ENCODE assay signal across 28 cellular contexts in genomic region chrX:85501349-85501748, GRCh38.
A peak's percentile ranks its signal among the peaks of the same experiment; 100 is the strongest.
DNase-seq lines count a peak whose midpoint lies in the region; ATAC-seq, FAIRE-seq and TF ChIP-seq lines count a peak whose summit lies in the region.
"Had no signal": no experiment of that assay in that cellular context is flagged by ENCODE, and none has a peak within 500 bp of the region (broad histone marks: within the 10 kb centered on the region; RNA-seq: fewer than 3 reads in every experiment).

No MANE protein-coding gene starts in this region.

- POLR2A ChIA-PET in A549 (lab: Yijun Ruan, JAX): no interaction called here
- POLR2A ChIA-PET in HEK293 (lab: Yijun Ruan, JAX): no interaction called here

- H3K27me3 Mint-ChIP-seq in astrocyte (ENCODE audit: low read depth, unreplicated experiment): no peaks in the 10 kb centered on the region
- H3K27me3 Mint-ChIP-seq in activated naive CD4-positive, alpha-beta T cell treated with anti-CD3 and anti-CD28 coated beads, Interleukin-2, amount 10 ng/mL, durations not matched to agents 7 days and 5 days: no peaks in the 10 kb centered on the region
- H3K27me3 Mint-ChIP-seq: B cell; CD4-positive, alpha-beta memory T cell; CD4-positive, CD25-positive, alpha-beta regulatory T cell had no signal

- H4K20me1 ChIP-seq in astrocyte (ENCODE audit: insufficient read depth, low read length): no peaks in the 10 kb centered on the region
- H4K20me1 ChIP-seq: BLaER1 treated with 17β-estradiol and CSF1 and Interleukin-3, amounts not matched to agents 10 nM and 100 nM had no signal

- H3K36me3 ChIP-seq in HEK293 (ENCODE audit: control insufficient read depth in 2 of 2, insufficient read depth in 1 of 2, low read length in 2 of 2): no peaks in the 10 kb centered on the region
- H3K36me3 ChIP-seq in astrocyte (ENCODE audit: insufficient read depth, low read length): no peaks in the 10 kb centered on the region
- H3K36me3 ChIP-seq: BLaER1 treated with 17β-estradiol and CSF1 and Interleukin-3, amounts not matched to agents 10 nM and 100 nM had no signal

- H3K9me3 Mint-ChIP-seq in astrocyte (ENCODE audit: unreplicated experiment): no peaks in the 10 kb centered on the region
- H3K9me3 Mint-ChIP-seq in activated naive CD4-positive, alpha-beta T cell treated with anti-CD3 and anti-CD28 coated beads, Interleukin-2, amount 10 ng/mL, durations not matched to agents 7 days and 5 days: no peaks in the 10 kb centered on the region
- H3K9me3 Mint-ChIP-seq: CD14-positive monocyte; CD4-positive, alpha-beta memory T cell; CD4-positive, CD25-positive, alpha-beta regulatory T cell; CD8-positive, alpha-beta memory T cell had no signal

- no peak for TF ChIP-seq POLR2A in A549 (IDR thresholded peaks at IDR 0.05; ENCODE audit: low read length)

- H3K4me2 ChIP-seq in A549: no peak overlapping the region
- H3K4me2 ChIP-seq in astrocyte (ENCODE audit: low read length): no peak overlapping the region
- H3K4me2 ChIP-seq: BLaER1 treated with 17β-estradiol and CSF1 and Interleukin-3, amounts not matched to agents 10 nM and 100 nM had no signal

- CTCF ChIA-PET in A549 (lab: Yijun Ruan, JAX): no interaction called here
- CTCF ChIA-PET in HEK293 (lab: Yijun Ruan, JAX): interaction anchor here (0.5 kb wide), 1 partner anchor 44 kb away, joined by 3 read pairs; no protein-coding TSS in a partner anchor
- CTCF ChIA-PET in activated naive CD4-positive, alpha-beta T cell treated with anti-CD3 and anti-CD28 coated beads, Interleukin-2, amount 10 ng/mL, durations not matched to agents 7 days and 5 days (lab: Charles Lee): no interaction called here

- H3K4me1 ChIP-seq in A549 (no peaks in the 10 kb centered on the region), HEK293 (ENCODE audit: control insufficient read depth, insufficient read depth, low read length) (no peaks in the 10 kb centered on the region), astrocyte (ENCODE audit: insufficient read depth, low read length) (no peaks in the 10 kb centered on the region)
- H3K4me1 ChIP-seq: BLaER1 treated with 17β-estradiol and CSF1 and Interleukin-3, amounts not matched to agents 10 nM and 100 nM had no signal

- H2AFZ ChIP-seq in astrocyte (ENCODE audit: low read depth, low read length): no peak overlapping the region

- H3K27me3 ChIP-seq in astrocyte (ENCODE audit: insufficient read depth, low read length): no peaks in the 10 kb centered on the region

- WGBS in A549 (ENCODE audit: missing lambda C conversion rate): 2% methylated on average over 3 of the region's 3 CpGs

- TF ChIP-seq EP300 in A549 (IDR thresholded peaks at IDR 0.05): no peak

- DNase-seq in A549 (ENCODE audit: low read depth in 1 of 2, low spot score in 1 of 2): no peak
- no peak for DNase-seq in astrocyte (ENCODE audit: low read depth)
- peak; percentile 7 for DNase-seq in epithelial cell of esophagus (ENCODE audit: low read depth)
- no peak for DNase-seq in NCI-H524 treated with DMSO at 0.1 percent for 48 hours (lab: John Stamatoyannopoulos, UW)
- DNase-seq in activated naive CD4-positive, alpha-beta T cell treated with anti-CD3 and anti-CD28 coated beads, Interleukin-2, amount 10 ng/mL, durations not matched to agents 7 days and 5 days: no peak
- DNase-seq in HCEC 1CT: no peak
- DNase-seq: 8988T; AML-193; CD4-positive, alpha-beta memory T cell; CD4-positive, CD25-positive, alpha-beta regulatory T cell; CD8-positive, alpha-beta memory T cell; COR-L47; DMS 273 treated with DMSO at 0.1 percent for 48 hours; DMS153; DMS53; DMS79; DND-41; EL; GDM1 had no signal

- no peak overlapping the region for H3K27ac Mint-ChIP-seq in astrocyte (ENCODE audit: unreplicated experiment)
- no peak overlapping the region for H3K27ac Mint-ChIP-seq in activated naive CD4-positive, alpha-beta T cell treated with anti-CD3 and anti-CD28 coated beads, Interleukin-2, amount 10 ng/mL, durations not matched to agents 7 days and 5 days
- H3K27ac Mint-ChIP-seq: B cell; CD14-positive monocyte; CD4-positive, alpha-beta memory T cell; CD4-positive, CD25-positive, alpha-beta regulatory T cell; CD8-positive, alpha-beta memory T cell had no signal

- no peaks in the 10 kb centered on the region for H3K79me2 ChIP-seq in astrocyte (ENCODE audit: insufficient read depth, low read length)

- H3K27ac ChIP-seq in A549 (no peak overlapping the region), HEK293 (ENCODE audit: extremely low read depth, low read depth, low read length) (no peak overlapping the region), astrocyte (ENCODE audit: low read depth, low read length) (no peak overlapping the region)
- H3K27ac ChIP-seq: BLaER1 treated with 17β-estradiol and CSF1 and Interleukin-3, amounts not matched to agents 10 nM and 100 nM had no signal

- TF ChIP-seq RAD21 in A549 (conservative IDR thresholded peaks at IDR 0.05 in 1 of 2, IDR thresholded peaks at IDR 0.05 in 1 of 2): no peak

- peak; percentile 90 for FAIRE-seq in A549 (lab: Jason Lieb, UNC)
- peak; percentile 32 for FAIRE-seq in astrocyte (lab: Jason Lieb, UNC)
- FAIRE-seq: A204.1, GM12878, GM12892, GM18507 had no signal

- no peak for TF ChIP-seq CTCF in A549 (IDR thresholded peaks at IDR 0.05)
- no peak for TF ChIP-seq CTCF in HEK293 (tag by site-specific recombination; IDR thresholded peaks at IDR 0.05)
- no peak for TF ChIP-seq CTCF in astrocyte (IDR thresholded peaks at IDR 0.05; ENCODE audit: insufficient read depth, low read depth, low read length)
- TF ChIP-seq CTCF in epithelial cell of esophagus (IDR thresholded peaks at IDR 0.05; ENCODE audit: insufficient read depth, low read depth, low read length, missing control alignments): no peak

- ATAC-seq in A549 (no peak), HG02852 (IDR thresholded peaks at IDR 0.05; ENCODE audit: unreplicated experiment) (no peak)
- ATAC-seq: GM12878 had no signal

- H3K36me3 Mint-ChIP-seq in astrocyte (ENCODE audit: low read depth, unreplicated experiment): no peaks in the 10 kb centered on the region
- H3K36me3 Mint-ChIP-seq in activated naive CD4-positive, alpha-beta T cell treated with anti-CD3 and anti-CD28 coated beads, Interleukin-2, amount 10 ng/mL, durations not matched to agents 7 days and 5 days: no peaks in the 10 kb centered on the region
- H3K36me3 Mint-ChIP-seq: CD14-positive monocyte; CD4-positive, alpha-beta memory T cell; CD4-positive, CD25-positive, alpha-beta regulatory T cell; CD8-positive, alpha-beta memory T cell had no signal

- no peaks in the 10 kb centered on the region for H3K9me3 ChIP-seq in A549
- no peaks in the 10 kb centered on the region for H3K9me3 ChIP-seq in HEK293 (ENCODE audit: control insufficient read depth, insufficient read depth, low read depth, low read length)
- H3K9me3 ChIP-seq in astrocyte (ENCODE audit: insufficient read depth, low read depth, low read length): no peaks in the 10 kb centered on the region
- H3K9me3 ChIP-seq: BLaER1 treated with 17β-estradiol and CSF1 and Interleukin-3, amounts not matched to agents 10 nM and 100 nM had no signal

- H3K4me1 Mint-ChIP-seq in astrocyte (ENCODE audit: low read depth, unreplicated experiment): peaks cover 7% of the 10 kb centered on the region
- H3K4me1 Mint-ChIP-seq in activated naive CD4-positive, alpha-beta T cell treated with anti-CD3 and anti-CD28 coated beads, Interleukin-2, amount 10 ng/mL, durations not matched to agents 7 days and 5 days: no peaks in the 10 kb centered on the region
- H3K4me1 Mint-ChIP-seq: B cell; CD14-positive monocyte; CD4-positive, alpha-beta memory T cell; CD4-positive, CD25-positive, alpha-beta regulatory T cell; CD8-positive, alpha-beta memory T cell had no signal

- H3K9ac ChIP-seq in astrocyte (ENCODE audit: low read length): no peak overlapping the region
- H3K9ac ChIP-seq: BLaER1 treated with 17β-estradiol and CSF1 and Interleukin-3, amounts not matched to agents 10 nM and 100 nM had no signal

- H3K4me3 ChIP-seq in A549: no peak overlapping the region
- no peak overlapping the region for H3K4me3 ChIP-seq in HEK293 (ENCODE audit: low read depth, low read length)
- H3K4me3 ChIP-seq in astrocyte (ENCODE audit: insufficient read depth, low read depth, low read length): no peak overlapping the region
- H3K4me3 ChIP-seq in epithelial cell of esophagus (ENCODE audit: low read length): no peak overlapping the region
- H3K4me3 ChIP-seq: BLaER1 treated with 17β-estradiol and CSF1 and Interleukin-3, amounts not matched to agents 10 nM and 100 nM; GM12878 had no signal

- H3K4me3 Mint-ChIP-seq in astrocyte (ENCODE audit: unreplicated experiment): no peak overlapping the region
- no peak overlapping the region for H3K4me3 Mint-ChIP-seq in activated naive CD4-positive, alpha-beta T cell treated with anti-CD3 and anti-CD28 coated beads, Interleukin-2, amount 10 ng/mL, durations not matched to agents 7 days and 5 days
- H3K4me3 Mint-ChIP-seq: B cell; CD14-positive monocyte; CD4-positive, alpha-beta memory T cell; CD4-positive, CD25-positive, alpha-beta regulatory T cell; CD8-positive, alpha-beta memory T cell had no signal

TF ChIP-seq in A549, 52 proteins besides CTCF, POLR2A, EP300 and RAD21 (continues in another document):
- TF ChIP-seq PBX3 (IDR thresholded peaks at IDR 0.05): no peak
- no peak for TF ChIP-seq FOSL2 (IDR thresholded peaks at IDR 0.05)
- no peak for TF ChIP-seq FOSL2 (CRISPR knock-in tag; IDR thresholded peaks at IDR 0.05)
- no peak for TF ChIP-seq MAZ (IDR thresholded peaks at IDR 0.05; ENCODE audit: borderline replicate concordance, low read depth, low read length)

TF ChIP-seq in HEK293, 187 proteins besides CTCF, POLR2A, EP300 and RAD21 (continues in another document):
- TF ChIP-seq ZNF404 (tag by site-specific recombination; IDR thresholded peaks at IDR 0.05) (no peak), ZNF830 (tag by site-specific recombination; IDR thresholded peaks at IDR 0.05; ENCODE audit: low read depth) (no peak), ZNF362 (tag by site-specific recombination; IDR thresholded peaks at IDR 0.05) (no peak)
